Comparison of ENCODE assay signal across 9 cellular contexts in genomic region chr9:37187269-37187668, GRCh38.
A peak's percentile ranks its signal among the peaks of the same experiment; 100 is the strongest.
DNase-seq lines count a peak whose midpoint lies in the region; ATAC-seq and TF ChIP-seq lines count a peak whose summit lies in the region.
"Had no signal": no experiment of that assay in that cellular context is flagged by ENCODE, and none has a peak within 500 bp of the region (broad histone marks: within the 10 kb centered on the region; RNA-seq: fewer than 3 reads in every experiment).

No MANE protein-coding gene starts in this region.

- DNase-seq in HFFc6, result no peak
- peak; percentile 62 for DNase-seq in MV-4-11 (lab: John Stamatoyannopoulos, UW)
- no peak for DNase-seq in naive thymus-derived CD4-positive, alpha-beta T cell
- DNase-seq in NCI-H2107 (lab: John Stamatoyannopoulos, UW), result no peak
- DNase-seq in GM19240 (ENCODE audit: insufficient read length, low spot score), result no peak
- no peak for DNase-seq in NCI-H1048 (lab: John Stamatoyannopoulos, UW)
- DNase-seq in T-helper 9 cell, result no peak
- DNase-seq: adrenal gland had no signal

- POLR2A ChIA-PET in naive thymus-derived CD4-positive, alpha-beta T cell (lab: Charles Lee), result no interaction called here

- no peak overlapping the region for H3K4me3 ChIP-seq in naive thymus-derived CD4-positive, alpha-beta T cell (ENCODE audit: low read length)
- H3K4me3 ChIP-seq: adrenal gland had no signal

- peak overlapping the region; percentile 90 for H3K27ac Mint-ChIP-seq in HFFc6
- H3K27ac Mint-ChIP-seq in naive thymus-derived CD4-positive, alpha-beta T cell, result peak overlapping the region in 7 of 9 donors; percentile 17 to 91 (median 82)

- H3K9me3 Mint-ChIP-seq in HFFc6, result no peaks in the 10 kb centered on the region
- H3K9me3 Mint-ChIP-seq in naive thymus-derived CD4-positive, alpha-beta T cell, result peaks cover 0 to 10% (median 2%) of the 10 kb centered on the region in 11 donors

- peaks cover 41% of the 10 kb centered on the region for H3K4me1 Mint-ChIP-seq in HFFc6 (ENCODE audit: low read depth)
- peaks cover 13 to 54% (median 35%) of the 10 kb centered on the region in 7 donors for H3K4me1 Mint-ChIP-seq in naive thymus-derived CD4-positive, alpha-beta T cell

- peaks cover 0 to 10% (median 0%) of the 10 kb centered on the region in 3 experiments for H3K36me3 ChIP-seq in naive thymus-derived CD4-positive, alpha-beta T cell (ENCODE audit: control insufficient read depth in 2 of 3, insufficient read depth in 3 of 3, low read length in 3 of 3)
- H3K36me3 ChIP-seq: adrenal gland had no signal

- peaks cover 4 to 15% of the 10 kb centered on the region in 2 donors for H3K4me1 ChIP-seq in naive thymus-derived CD4-positive, alpha-beta T cell (ENCODE audit: control insufficient read depth in 2 of 2, insufficient read depth in 2 of 2, low read length in 2 of 2)
- H3K4me1 ChIP-seq: adrenal gland had no signal

- no peak for TF ChIP-seq CTCF in HFFc6 (IDR thresholded peaks at IDR 0.05)

- no peaks in the 10 kb centered on the region for H3K27me3 ChIP-seq in naive thymus-derived CD4-positive, alpha-beta T cell (ENCODE audit: control insufficient read depth in 2 of 2, insufficient read depth in 2 of 2, low read length in 2 of 2)
- H3K27me3 ChIP-seq: adrenal gland had no signal

- no peaks in the 10 kb centered on the region for H3K9me3 ChIP-seq in naive thymus-derived CD4-positive, alpha-beta T cell (ENCODE audit: control insufficient read depth in 2 of 3, low read length in 3 of 3)
- H3K9me3 ChIP-seq: adrenal gland had no signal

- intact Hi-C loops in naive thymus-derived CD4-positive, alpha-beta T cell (cut with micrococcal nuclease), result loop anchor here in 1 of 2 donors (5.0 kb wide), 1 partner anchor 115 kb away; no protein-coding TSS in a partner anchor

- peak; percentile 38 for ATAC-seq in GM18873 (IDR thresholded peaks at IDR 0.05; ENCODE audit: low FRiP score, unreplicated experiment)
- ATAC-seq in naive thymus-derived CD4-positive, alpha-beta T cell, result no peak

- CTCF ChIA-PET in naive thymus-derived CD4-positive, alpha-beta T cell (lab: Charles Lee), result no interaction called here

- H3K27me3 Mint-ChIP-seq in HFFc6 (ENCODE audit: insufficient read depth), result no peaks in the 10 kb centered on the region; the same call in 1 of the 2 replicates
- H3K27me3 Mint-ChIP-seq in naive thymus-derived CD4-positive, alpha-beta T cell, result no peaks in the 10 kb centered on the region

- H3K36me3 Mint-ChIP-seq in HFFc6 (ENCODE audit: low read depth), result peaks cover 19% of the 10 kb centered on the region
- H3K36me3 Mint-ChIP-seq in naive thymus-derived CD4-positive, alpha-beta T cell, result peaks cover 7 to 65% (median 44%) of the 10 kb centered on the region in 5 donors

- H3K4me3 Mint-ChIP-seq in HFFc6, result peak overlapping the region; percentile 74
- peak overlapping the region in 8 of 10 donors; percentile 11 to 84 (median 70) for H3K4me3 Mint-ChIP-seq in naive thymus-derived CD4-positive, alpha-beta T cell

- H3K27ac ChIP-seq in naive thymus-derived CD4-positive, alpha-beta T cell (ENCODE audit: low read depth, low read length), result no peak overlapping the region
- H3K27ac ChIP-seq: adrenal gland had no signal
